In genomic region chr4:155208258-155209054, GRCh38 we compare ENCODE assay signal across 12 cellular contexts. TPM values are rescaled to one million over a fixed set of nuclear protein-coding genes. Genes with fewer than 3 reads are reported as not detected.
A peak's percentile ranks its signal among the peaks of the same experiment; 100 is the strongest.
DNase-seq lines count a peak whose midpoint lies in the region; ATAC-seq and TF ChIP-seq lines count a peak whose summit lies in the region.
"Had no signal": no experiment of that assay in that cellular context is flagged by ENCODE, and none has a peak within 500 bp of the region (broad histone marks: within the 10 kb centered on the region; RNA-seq: fewer than 3 reads in every experiment).

Gene NPY2R, plus strand, starts transcription at chr4:155208636. Its CDS starts 5,304 bp downstream, at chr4:155213940.

- H3K27ac Mint-ChIP-seq in stimulated activated effector memory CD8-positive, alpha-beta T cell treated with anti-CD3 and anti-CD28 coated beads, Interleukin-12 subunit alpha, Interleukin-12 subunit beta, amount 100 ng/mL, for 72 hours: no peak within 1 kb of the TSS
- H3K27ac Mint-ChIP-seq: activated naive CD4-positive, alpha-beta T cell treated with anti-CD3 and anti-CD28 coated beads for 36 hours had no signal

- no peaks in the 10 kb centered on the region for H3K79me2 ChIP-seq in MM.1S (ENCODE audit: low read length)

- TF ChIP-seq POLR2A in breast epithelium (IDR thresholded peaks at IDR 0.05): no peak

- intact Hi-C loops in breast epithelium (cut with DNase I; ENCODE audit: low total_unique reads): no loop called here

- no peaks in the 10 kb centered on the region for H3K36me3 ChIP-seq in breast epithelium
- no peaks in the 10 kb centered on the region for H3K36me3 ChIP-seq in MM.1S (replicated peaks; ENCODE audit: insufficient read depth, low read length)

- H3K4me2 ChIP-seq in MM.1S (ENCODE audit: low read depth, low read length): no peak within 1 kb of the TSS

- H3K4me1 ChIP-seq in breast epithelium (peaks cover 0 to 7% of the 10 kb centered on the region in 2 donors), MM.1S (ENCODE audit: low read length) (no peaks in the 10 kb centered on the region)

- H2AFZ ChIP-seq in MM.1S (ENCODE audit: low read length): no peak within 1 kb of the TSS

- no peaks in the 10 kb centered on the region for H3K9me2 ChIP-seq in MM.1S (replicated peaks; ENCODE audit: insufficient read depth, low read length)

- H4K20me1 ChIP-seq in MM.1S (ENCODE audit: insufficient read depth, low read length): no peaks in the 10 kb centered on the region

- H3K9ac ChIP-seq in MM.1S (ENCODE audit: low read length): no peak within 1 kb of the TSS

- TF ChIP-seq CTCF in breast epithelium (IDR thresholded peaks at IDR 0.05) (no peak), MM.1S (IDR thresholded peaks at IDR 0.05; ENCODE audit: low read length) (no peak)

- H3K27me3 ChIP-seq in breast epithelium: peaks cover 0 to 39% of the 10 kb centered on the region in 2 donors
- no peaks in the 10 kb centered on the region for H3K27me3 ChIP-seq in MM.1S (replicated peaks; ENCODE audit: insufficient read depth, low read length)

- H3K4me3 Mint-ChIP-seq in stimulated activated effector memory CD8-positive, alpha-beta T cell treated with anti-CD3 and anti-CD28 coated beads, Interleukin-12 subunit alpha, Interleukin-12 subunit beta, amount 100 ng/mL, for 72 hours: no peak within 1 kb of the TSS
- H3K4me3 Mint-ChIP-seq: activated naive CD4-positive, alpha-beta T cell treated with anti-CD3 and anti-CD28 coated beads for 36 hours had no signal

- H3K4me1 Mint-ChIP-seq in stimulated activated effector memory CD8-positive, alpha-beta T cell treated with anti-CD3 and anti-CD28 coated beads, Interleukin-12 subunit alpha, Interleukin-12 subunit beta, amount 100 ng/mL, for 72 hours: no peaks in the 10 kb centered on the region

- H3K27ac ChIP-seq in breast epithelium: no peak within 1 kb of the TSS
- no peak within 1 kb of the TSS for H3K27ac ChIP-seq in MM.1S (ENCODE audit: low read length)

- peak; percentile 6 for DNase-seq in HT1080 (ENCODE audit: low read depth)
- no peak for DNase-seq in breast epithelium (ENCODE audit: low spot score in 2 of 2)
- peak; percentile 80 for DNase-seq in left kidney (ENCODE audit: low read depth, low spot score)
- no peak for DNase-seq in stimulated activated effector memory CD8-positive, alpha-beta T cell treated with anti-CD3 and anti-CD28 coated beads, Interleukin-12 subunit alpha, Interleukin-12 subunit beta, amount 100 ng/mL, for 72 hours (ENCODE audit: low spot score in 2 of 2)
- DNase-seq in stimulated activated CD4-positive, alpha-beta T cell treated with anti-CD3 and anti-CD28 coated beads, Interleukin-12 subunit alpha, Interleukin-12 subunit beta, amount 100 ng/mL, for 4 hours: no peak
- DNase-seq in NCI-H128 (lab: John Stamatoyannopoulos, UW; ENCODE audit: unreplicated experiment): no peak
- no peak for DNase-seq in MM.1S
- no peak for DNase-seq in activated CD4-positive, alpha-beta T cell treated with anti-CD3 and anti-CD28 coated beads for 4 hours
- DNase-seq: activated naive CD4-positive, alpha-beta T cell treated with anti-CD3 and anti-CD28 coated beads for 36 hours; Karpas-422; occipital lobe had no signal

- H3F3A ChIP-seq in MM.1S (ENCODE audit: insufficient read depth, low read length): no peaks in the 10 kb centered on the region

- H3K36me3 Mint-ChIP-seq in stimulated activated effector memory CD8-positive, alpha-beta T cell treated with anti-CD3 and anti-CD28 coated beads, Interleukin-12 subunit alpha, Interleukin-12 subunit beta, amount 100 ng/mL, for 72 hours: no peaks in the 10 kb centered on the region

- H3K9me3 ChIP-seq in breast epithelium: no peaks in the 10 kb centered on the region
- no peaks in the 10 kb centered on the region for H3K9me3 ChIP-seq in MM.1S (replicated peaks; ENCODE audit: insufficient read depth, low read length)

- peaks cover 3% of the 10 kb centered on the region for H3K9me3 Mint-ChIP-seq in stimulated activated effector memory CD8-positive, alpha-beta T cell treated with anti-CD3 and anti-CD28 coated beads, Interleukin-12 subunit alpha, Interleukin-12 subunit beta, amount 100 ng/mL, for 72 hours
- H3K9me3 Mint-ChIP-seq: activated naive CD4-positive, alpha-beta T cell treated with anti-CD3 and anti-CD28 coated beads for 36 hours had no signal

- ATAC-seq in stimulated activated effector memory CD8-positive, alpha-beta T cell treated with anti-CD3 and anti-CD28 coated beads, Interleukin-12 subunit alpha, Interleukin-12 subunit beta, amount 100 ng/mL, for 72 hours: peak; percentile 39
- ATAC-seq: activated CD4-positive, CD25-positive, alpha-beta regulatory T cell treated with anti-CD3 and anti-CD28 coated beads, Interleukin-2, amount 50 U/mL, for 24 hours had no signal

- peak within 1 kb of the TSS; percentile 32 to 62 (median 44) for H3K4me3 ChIP-seq in breast epithelium
- H3K4me3 ChIP-seq in MM.1S (ENCODE audit: low read length): no peak within 1 kb of the TSS

RNA-seq across cellular contexts. Expression of gene NPY2R, which starts in this region (rescaled TPM):
- not detected in 2 replicates for total RNA-seq in HT1080 (2014; rRNA removed; shearing (Covaris generic))
- polyA plus RNA-seq in HT1080 (2015; cell fraction: cytosol; rRNA removed): not detected in 2 replicates
- not detected in 2 replicates for polyA plus RNA-seq in HT1080 (2015; cell fraction: nucleus; rRNA removed)
- total RNA-seq in breast epithelium: 10 to 100 TPM in 1 of 3 donors, 1 to 10 TPM in 2; 1.6 to 11.4 (median 4.4) TPM
- total RNA-seq: activated naive CD4-positive, alpha-beta T cell treated with anti-CD3 and anti-CD28 coated beads for 36 hours had no signal

Comparison
In these comparisons a context has a peak if more than half of its experiments do, and no peak if none do; other contexts are left out.
1. Peak in DNase-seq in HT1080; RNA of the gene not detected or under 1 TPM.